In the genomic region with DNA sequence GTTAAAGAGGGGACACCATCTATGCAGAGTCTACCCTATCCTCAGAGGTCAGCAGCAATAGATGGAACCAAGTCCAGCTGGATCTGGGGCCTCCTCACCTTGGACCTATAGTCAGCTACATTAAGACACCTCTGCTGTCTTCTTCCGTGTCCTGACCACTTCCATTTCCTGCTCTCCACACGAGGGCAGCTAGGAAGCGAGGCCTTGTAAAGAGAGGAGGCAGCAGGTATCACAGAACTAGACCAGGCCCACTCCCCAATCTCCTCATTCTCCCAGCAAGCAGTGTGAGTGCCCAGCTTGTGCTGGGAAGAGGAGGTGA, we compare ENCODE assay signal across 1 cellular context.
A peak's percentile ranks its signal among the peaks of the same experiment; 100 is the strongest.
TF ChIP-seq lines count a peak whose summit lies in the region.

No MANE protein-coding gene starts in this region.

TF ChIP-seq in HepG2, 621 proteins besides CTCF, POLR2A, EP300 and RAD21 (continued from another document):
- TF ChIP-seq, protein P1, sequence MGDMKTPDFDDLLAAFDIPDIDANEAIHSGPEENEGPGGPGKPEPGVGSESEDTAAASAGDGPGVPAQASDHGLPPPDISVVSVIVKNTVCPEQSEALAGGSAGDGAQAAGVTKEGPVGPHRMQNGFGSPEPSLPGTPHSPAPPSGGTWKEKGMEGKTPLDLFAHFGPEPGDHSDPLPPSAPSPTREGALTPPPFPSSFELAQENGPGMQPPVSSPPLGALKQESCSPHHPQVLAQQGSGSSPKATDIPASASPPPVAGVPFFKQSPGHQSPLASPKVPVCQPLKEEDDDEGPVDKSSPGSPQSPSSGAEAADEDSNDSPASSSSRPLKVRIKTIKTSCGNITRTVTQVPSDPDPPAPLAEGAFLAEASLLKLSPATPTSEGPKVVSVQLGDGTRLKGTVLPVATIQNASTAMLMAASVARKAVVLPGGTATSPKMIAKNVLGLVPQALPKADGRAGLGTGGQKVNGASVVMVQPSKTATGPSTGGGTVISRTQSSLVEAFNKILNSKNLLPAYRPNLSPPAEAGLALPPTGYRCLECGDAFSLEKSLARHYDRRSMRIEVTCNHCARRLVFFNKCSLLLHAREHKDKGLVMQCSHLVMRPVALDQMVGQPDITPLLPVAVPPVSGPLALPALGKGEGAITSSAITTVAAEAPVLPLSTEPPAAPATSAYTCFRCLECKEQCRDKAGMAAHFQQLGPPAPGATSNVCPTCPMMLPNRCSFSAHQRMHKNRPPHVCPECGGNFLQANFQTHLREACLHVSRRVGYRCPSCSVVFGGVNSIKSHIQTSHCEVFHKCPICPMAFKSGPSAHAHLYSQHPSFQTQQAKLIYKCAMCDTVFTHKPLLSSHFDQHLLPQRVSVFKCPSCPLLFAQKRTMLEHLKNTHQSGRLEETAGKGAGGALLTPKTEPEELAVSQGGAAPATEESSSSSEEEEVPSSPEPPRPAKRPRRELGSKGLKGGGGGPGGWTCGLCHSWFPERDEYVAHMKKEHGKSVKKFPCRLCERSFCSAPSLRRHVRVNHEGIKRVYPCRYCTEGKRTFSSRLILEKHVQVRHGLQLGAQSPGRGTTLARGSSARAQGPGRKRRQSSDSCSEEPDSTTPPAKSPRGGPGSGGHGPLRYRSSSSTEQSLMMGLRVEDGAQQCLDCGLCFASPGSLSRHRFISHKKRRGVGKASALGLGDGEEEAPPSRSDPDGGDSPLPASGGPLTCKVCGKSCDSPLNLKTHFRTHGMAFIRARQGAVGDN (CRISPR knock-in tag; IDR thresholded peaks at IDR 0.05): peak; percentile 24; the same call in 1 of the 2 replicates
- TF ChIP-seq ZMYM3 (CRISPR knock-in tag; IDR thresholded peaks at IDR 0.05) (no peak), PRMT3 (CRISPR knock-in tag; IDR thresholded peaks at IDR 0.05; ENCODE audit: borderline replicate concordance, low read depth) (no peak), ZIK1 (CRISPR knock-in tag; IDR thresholded peaks at IDR 0.05; ENCODE audit: borderline replicate concordance, low read depth) (no peak), ZNF691 (CRISPR knock-in tag; IDR thresholded peaks at IDR 0.05; ENCODE audit: borderline replicate concordance, low read depth) (no peak), ZNF235 (CRISPR knock-in tag; IDR thresholded peaks at IDR 0.05; ENCODE audit: borderline replicate concordance) (no peak), RFX3 (CRISPR knock-in tag; IDR thresholded peaks at IDR 0.05) (no peak), ZNF3 (CRISPR knock-in tag; IDR thresholded peaks at IDR 0.05) (no peak), KLF12 (CRISPR knock-in tag; IDR thresholded peaks at IDR 0.05; ENCODE audit: borderline replicate concordance) (0 out of 2 replicates have a peak, but pooled peaks have one; percentile 41), NCOA5 (CRISPR knock-in tag; IDR thresholded peaks at IDR 0.05) (no peak), PBX2 (CRISPR knock-in tag; IDR thresholded peaks at IDR 0.05) (no peak), ZNF234 (CRISPR knock-in tag; conservative IDR thresholded peaks at IDR 0.05) (no peak), ZNF639 (CRISPR knock-in tag; conservative IDR thresholded peaks at IDR 0.05) (no peak), ZNF672 (CRISPR knock-in tag; IDR thresholded peaks at IDR 0.05) (no peak), ZKSCAN8 (CRISPR knock-in tag; IDR thresholded peaks at IDR 0.05; ENCODE audit: borderline replicate concordance) (no peak), ZNF564 (CRISPR knock-in tag; IDR thresholded peaks at IDR 0.05) (no peak), PHF5A (CRISPR knock-in tag; IDR thresholded peaks at IDR 0.05; ENCODE audit: low read depth, unreplicated experiment) (no peak), SPEN (CRISPR knock-in tag; IDR thresholded peaks at IDR 0.05; ENCODE audit: low read depth) (peak; percentile 39; the same call in 1 of the 2 replicates), TAF15 (IDR thresholded peaks at IDR 0.05; ENCODE audit: low read depth, low read length, poor library complexity, severe bottlenecking) (no peak), ZKSCAN5 (CRISPR knock-in tag; IDR thresholded peaks at IDR 0.05) (no peak), ZNF138 (CRISPR knock-in tag; IDR thresholded peaks at IDR 0.05; ENCODE audit: low read depth) (no peak), ZNF501 (CRISPR knock-in tag; IDR thresholded peaks at IDR 0.05) (no peak), PAX8 (CRISPR knock-in tag; IDR thresholded peaks at IDR 0.05; ENCODE audit: borderline replicate concordance) (no peak)
- TF ChIP-seq, protein P2, sequence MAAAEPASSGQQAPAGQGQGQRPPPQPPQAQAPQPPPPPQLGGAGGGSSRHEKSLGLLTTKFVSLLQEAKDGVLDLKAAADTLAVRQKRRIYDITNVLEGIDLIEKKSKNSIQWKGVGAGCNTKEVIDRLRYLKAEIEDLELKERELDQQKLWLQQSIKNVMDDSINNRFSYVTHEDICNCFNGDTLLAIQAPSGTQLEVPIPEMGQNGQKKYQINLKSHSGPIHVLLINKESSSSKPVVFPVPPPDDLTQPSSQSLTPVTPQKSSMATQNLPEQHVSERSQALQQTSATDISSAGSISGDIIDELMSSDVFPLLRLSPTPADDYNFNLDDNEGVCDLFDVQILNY (CRISPR knock-in tag; conservative IDR thresholded peaks at IDR 0.05): no peak
